Comparison of ENCODE assay signal across 26 cellular contexts in genomic region chr17:57038486-57038885, GRCh38. TPM values are rescaled to one million over a fixed set of nuclear protein-coding genes. Genes with fewer than 3 reads are reported as not detected.
DNase-seq lines count a peak whose midpoint lies in the region; ATAC-seq, FAIRE-seq and TF ChIP-seq lines count a peak whose summit lies in the region.
"Had no signal": no experiment of that assay in that cellular context is flagged by ENCODE, and none has a peak within 500 bp of the region (broad histone marks: within the 10 kb centered on the region; RNA-seq: fewer than 3 reads in every experiment).

No MANE protein-coding gene starts in this region.

- H3K9me1 ChIP-seq in K562 (ENCODE audit: control insufficient read depth, insufficient read depth, low read length) = no peaks in the 10 kb centered on the region

- no peak overlapping the region for H3K4me3 ChIP-seq in K562
- H3K4me3 ChIP-seq: A549; BLaER1 treated with 17β-estradiol and CSF1 and Interleukin-3, amounts not matched to agents 10 nM and 100 nM; GM12878; GM23338 had no signal

- 11% methylated on average over 3 of the region's 3 CpGs for WGBS in K562 (ENCODE audit: insufficient coverage, low coverage, missing lambda C conversion rate)

- H3K36me3 Mint-ChIP-seq in nephron progenitor cell (ENCODE audit: low read depth) = peaks cover 4% of the 10 kb centered on the region
- H3K36me3 Mint-ChIP-seq in activated CD4-positive, alpha-beta T cell treated with anti-CD3 and anti-CD28 coated beads, Interleukin-2, amount 10 ng/mL, durations not matched to agents 7 days and 5 days (ENCODE audit: low read depth) = no peaks in the 10 kb centered on the region
- H3K36me3 Mint-ChIP-seq: CD14-positive monocyte; CD8-positive, alpha-beta memory T cell had no signal

- H3K36me3 ChIP-seq in K562 (ENCODE audit: control insufficient read depth, insufficient read depth, low read length) = no peaks in the 10 kb centered on the region
- H3K36me3 ChIP-seq: BE2C; BLaER1 treated with 17β-estradiol and CSF1 and Interleukin-3, amounts not matched to agents 10 nM and 100 nM had no signal

- no peak overlapping the region for H3K4me2 ChIP-seq in K562 (ENCODE audit: insufficient read depth, low read length)
- H3K4me2 ChIP-seq: A549; BLaER1 treated with 17β-estradiol and CSF1 and Interleukin-3, amounts not matched to agents 10 nM and 100 nM; GM23338 had no signal

- H3K79me2 ChIP-seq in K562 (ENCODE audit: control insufficient read depth, insufficient read depth, low read length) = no peaks in the 10 kb centered on the region

- H3K9me3 ChIP-seq in K562 (replicated peaks; ENCODE audit: control insufficient read depth, insufficient read depth, low read depth, low read length) = no peaks in the 10 kb centered on the region
- H3K9me3 ChIP-seq: A549, BE2C had no signal

- in situ Hi-C loops in K562 (cut with MboI) = no loop called here

- POLR2A ChIA-PET in K562 (lab: Yijun Ruan, JAX) = interaction anchor here (0.8 kb wide), 1 partner anchor 11 kb away, joined by 3 read pairs; no protein-coding TSS in a partner anchor
- POLR2A ChIA-PET in activated CD4-positive, alpha-beta T cell treated with anti-CD3 and anti-CD28 coated beads, Interleukin-2, amount 10 ng/mL, durations not matched to agents 7 days and 5 days (lab: Charles Lee) = no interaction called here

- CTCF ChIA-PET in K562 (lab: Yijun Ruan, JAX; ENCODE audit: low intra/inter-chr PET ratio) = no interaction called here
- CTCF ChIA-PET in activated CD4-positive, alpha-beta T cell treated with anti-CD3 and anti-CD28 coated beads, Interleukin-2, amount 10 ng/mL, durations not matched to agents 7 days and 5 days (lab: Charles Lee) = interaction anchor here (0.5 kb wide), 1 partner anchor 61 kb away, joined by 3 read pairs; the partner anchor contains the start of gene SCPEP1

- DNase-seq in NCI-H510A treated with DMSO at 0.1 percent for 48 hours (lab: John Stamatoyannopoulos, UW) (peak; percentile 39), NCI-H510A (lab: John Stamatoyannopoulos, UW) (no peak), K562 (ENCODE audit: extremely low read depth in 1 of 4, low spot score in 3 of 4) (no peak), nephron progenitor cell (no peak), SK-N-DZ (ENCODE audit: low spot score) (no peak)
- no peak for DNase-seq in activated CD4-positive, alpha-beta T cell treated with anti-CD3 and anti-CD28 coated beads, Interleukin-2, amount 10 ng/mL, durations not matched to agents 7 days and 5 days
- DNase-seq: 8988T; ACHN; AML-193; BE2C; CD4-positive, alpha-beta T cell; CD8-positive, alpha-beta memory T cell; DMS 273 treated with DMSO at 0.1 percent for 48 hours; DMS79; EL; GDM1; H9 had no signal

- peak overlapping the region; percentile 30; the same call in 1 of the 2 replicates for H2AFZ ChIP-seq in K562 (ENCODE audit: low read depth, low read length)

- H3K27me3 Mint-ChIP-seq in nephron progenitor cell (ENCODE audit: low read depth, poor library complexity) = peaks cover 8% of the 10 kb centered on the region
- H3K27me3 Mint-ChIP-seq in activated CD4-positive, alpha-beta T cell treated with anti-CD3 and anti-CD28 coated beads, Interleukin-2, amount 10 ng/mL, durations not matched to agents 7 days and 5 days = peaks cover 63% of the 10 kb centered on the region

- H3K27ac Mint-ChIP-seq in nephron progenitor cell = peak overlapping the region; percentile 60
- no peak overlapping the region for H3K27ac Mint-ChIP-seq in activated CD4-positive, alpha-beta T cell treated with anti-CD3 and anti-CD28 coated beads, Interleukin-2, amount 10 ng/mL, durations not matched to agents 7 days and 5 days
- H3K27ac Mint-ChIP-seq: CD14-positive monocyte; CD4-positive, alpha-beta T cell; CD8-positive, alpha-beta memory T cell; GM23338; H9 had no signal

- peaks cover 0 to 5% of the 10 kb centered on the region in 2 experiments; a peak in 1 of 5 replicates for H3K27me3 ChIP-seq in K562 (ENCODE audit: control insufficient read depth in 2 of 2, insufficient read depth in 2 of 2, low read length in 2 of 2)

- no peak for TF ChIP-seq RAD21 in K562 (CRISPR knock-in tag; conservative IDR thresholded peaks at IDR 0.05 in 1 of 2, IDR thresholded peaks at IDR 0.05 in 1 of 2)

- BruUV-seq in K562 (replicated peaks; lab: Mats Ljungman, UMichigan) = no TSS peak

- ATAC-seq in K562 (no peak), HG03432 (IDR thresholded peaks at IDR 0.05; ENCODE audit: unreplicated experiment) (no peak)
- ATAC-seq: A549, GM12878, GM23338, HCT116 had no signal

- intact Hi-C loops in K562 (cut with micrococcal nuclease) = no loop called here

- no peak for TF ChIP-seq EP300 in K562 (IDR thresholded peaks at IDR 0.05; ENCODE audit: low read length)

- H3K27ac ChIP-seq in K562 (ENCODE audit: extremely low read depth, low read depth, low read length) = no peak overlapping the region
- H3K27ac ChIP-seq: A549; BLaER1 treated with 17β-estradiol and CSF1 and Interleukin-3, amounts not matched to agents 10 nM and 100 nM had no signal

- no peak for FAIRE-seq in K562 (lab: Jason Lieb, UNC)
- FAIRE-seq: A549, D721Med, GM12878, GM19239 had no signal

- no peak overlapping the region for H3K9ac ChIP-seq in K562 (ENCODE audit: insufficient read depth in 1 of 2, low read depth in 2 of 2, low read length in 2 of 2)
- H3K9ac ChIP-seq: BLaER1 treated with 17β-estradiol and CSF1 and Interleukin-3, amounts not matched to agents 10 nM and 100 nM had no signal

- H3K4me1 ChIP-seq in K562 (replicated peaks in 1 of 2; ENCODE audit: control insufficient read depth in 2 of 2, insufficient read depth in 2 of 2, low read length in 2 of 2) = peaks cover 3% of the 10 kb centered on the region in 2 experiments; a peak in 2 of 5 replicates
- H3K4me1 ChIP-seq: BE2C had no signal

- H4K20me1 ChIP-seq in K562 (replicated peaks; ENCODE audit: control insufficient read depth, insufficient read depth, low read length) = no peaks in the 10 kb centered on the region
- H4K20me1 ChIP-seq: BLaER1 treated with 17β-estradiol and CSF1 and Interleukin-3, amounts not matched to agents 10 nM and 100 nM had no signal

- no peak overlapping the region for H3K4me3 Mint-ChIP-seq in nephron progenitor cell
- no peak overlapping the region for H3K4me3 Mint-ChIP-seq in activated CD4-positive, alpha-beta T cell treated with anti-CD3 and anti-CD28 coated beads, Interleukin-2, amount 10 ng/mL, durations not matched to agents 7 days and 5 days
- H3K4me3 Mint-ChIP-seq: CD4-positive, alpha-beta T cell; CD8-positive, alpha-beta memory T cell; GM23338; H9 had no signal

- peaks cover 40% of the 10 kb centered on the region for H3K4me1 Mint-ChIP-seq in nephron progenitor cell
- no peaks in the 10 kb centered on the region for H3K4me1 Mint-ChIP-seq in activated CD4-positive, alpha-beta T cell treated with anti-CD3 and anti-CD28 coated beads, Interleukin-2, amount 10 ng/mL, durations not matched to agents 7 days and 5 days
- H3K4me1 Mint-ChIP-seq: CD8-positive, alpha-beta memory T cell had no signal

- peaks cover 5% of the 10 kb centered on the region for H3K9me3 Mint-ChIP-seq in nephron progenitor cell
- no peaks in the 10 kb centered on the region for H3K9me3 Mint-ChIP-seq in activated CD4-positive, alpha-beta T cell treated with anti-CD3 and anti-CD28 coated beads, Interleukin-2, amount 10 ng/mL, durations not matched to agents 7 days and 5 days
- H3K9me3 Mint-ChIP-seq: CD4-positive, alpha-beta T cell; CD8-positive, alpha-beta memory T cell had no signal

- TF ChIP-seq POLR2A in K562 (conservative IDR thresholded peaks at IDR 0.05) = no peak

- TF ChIP-seq CTCF in K562 (IDR thresholded peaks at IDR 0.05 in 2 of 3, conservative IDR thresholded peaks at IDR 0.05 in 1 of 3; ENCODE audit: insufficient read depth in 2 of 3, low read depth in 1 of 3, low read length in 3 of 3) (no peak), nephron progenitor cell (IDR thresholded peaks at IDR 0.05) (no peak)

TF ChIP-seq in K562, 482 proteins besides CTCF, POLR2A, EP300 and RAD21:
- TF ChIP-seq RBM25 (IDR thresholded peaks at IDR 0.05; ENCODE audit: low read depth, low read length, severe bottlenecking) = peak; percentile 65
- no peak for TF ChIP-seq PTTG1 (tag; IDR thresholded peaks at IDR 0.05; ENCODE audit: low read depth)
- no peak for TF ChIP-seq MCM5 (IDR thresholded peaks at IDR 0.05; ENCODE audit: low read depth)
- TF ChIP-seq FOXP1 (CRISPR knock-in tag; IDR thresholded peaks at IDR 0.05) = no peak
- no peak for TF ChIP-seq ERF (CRISPR knock-in tag; IDR thresholded peaks at IDR 0.05)
- no peak for TF ChIP-seq ZNF699 (CRISPR knock-in tag; IDR thresholded peaks at IDR 0.05; ENCODE audit: insufficient replicate concordance)
- peak; percentile 49; the same call in 1 of the 2 replicates for TF ChIP-seq BCOR (IDR thresholded peaks at IDR 0.05)
- TF ChIP-seq THRAP3 (IDR thresholded peaks at IDR 0.05; ENCODE audit: borderline replicate concordance) = no peak

RNA-seq across cellular contexts. Expression of gene AKAP1, which starts 46.6 kb away (rescaled TPM):
- 47.3 and 76.5 TPM in 2 replicates for total RNA-seq in K562 (2011; cell fraction: chromatin; rRNA removed; ENCODE audit: low replicate concordance)
- 65.9 and 69.3 TPM in 2 replicates for total RNA-seq in K562 (2011; cell fraction: nucleolus; rRNA removed)
- 70.5 and 70.8 TPM in 2 replicates for total RNA-seq in K562 (2011; cell fraction: nucleoplasm; rRNA removed)
- total RNA-seq in K562 (2014; rRNA removed) (50.4 and 57.2 TPM in 2 replicates), K562 (2014; rRNA removed; fragmentation: Illumina TruSeq; extraction: Trizol) (24.5 and 29.4 TPM in 2 replicates), K562 (2015; rRNA removed; fragmentation: Illumina TruSeq; extraction: Trizol) (36.4 and 41.2 TPM in 2 replicates), K562 (2021) (40.7 and 44.9 TPM in 2 replicates)
- polyA plus RNA-seq in K562 (2011; rRNA removed) (46.8 and 48.4 TPM in 2 replicates), K562 (2014; fragmentation: Illumina TruSeq; extraction: Trizol) (58.3 and 63.8 TPM in 2 replicates), K562 (2014; fragmentation: Nextera tagmentation; extraction: Ambion mirVana) (10 to 100 TPM; 12.9 to 13.2 TPM), K562 (2014; rRNA removed) (34.9 and 40.7 TPM in 2 replicates)
- 54.8 and 62.0 TPM in 2 replicates for polyA plus RNA-seq in K562 (2011; cell fraction: cytosol; rRNA removed)
- polyA plus RNA-seq in K562 (2011; cell fraction: nucleus; rRNA removed) = 198 and 242 TPM in 2 replicates
- 24.4 and 26.8 TPM in 2 replicates for polyA plus RNA-seq in K562 (2012)
- 62.1 and 70.8 TPM in 2 replicates for polyA minus RNA-seq in K562 (2011; rRNA and poly(A)+ RNA removed)
- 57.1 and 64.3 TPM in 2 replicates for polyA minus RNA-seq in K562 (2011; cell fraction: cytosol; rRNA and poly(A)+ RNA removed)
- 25.3 and 35.0 TPM in 2 replicates for polyA minus RNA-seq in K562 (2011; cell fraction: nucleus; rRNA and poly(A)+ RNA removed)
- 10 to 100 TPM; 25.4 to 29.7 TPM for total RNA-seq in activated CD4-positive, alpha-beta T cell treated with anti-CD3 and anti-CD28 coated beads, Interleukin-2, amount 10 ng/mL, durations not matched to agents 7 days and 5 days
- 59.2 and 61.6 TPM in 2 replicates for polyA plus RNA-seq in SK-N-DZ (2014; cell fraction: cytosol; rRNA removed)
- polyA plus RNA-seq in SK-N-DZ (2014; cell fraction: nucleus; rRNA removed) = 98.5 and 102 TPM in 2 replicates
